Comparison of ENCODE assay signal across 21 cellular contexts in genomic region chr3:108338901-108339545, GRCh38. TPM values are rescaled to one million over a fixed set of nuclear protein-coding genes. Genes with fewer than 3 reads are reported as not detected.
DNase-seq lines count a peak whose midpoint lies in the region; ATAC-seq and TF ChIP-seq lines count a peak whose summit lies in the region.
"Had no signal": no experiment of that assay in that cellular context is flagged by ENCODE, and none has a peak within 500 bp of the region (broad histone marks: within the 10 kb centered on the region; RNA-seq: fewer than 3 reads in every experiment).

No MANE protein-coding gene starts in this region.

- no peak overlapping the region for H3K4me3 ChIP-seq in thyroid gland (replicated peaks in 1 of 3)
- no peak overlapping the region for H3K4me3 ChIP-seq in naive thymus-derived CD4-positive, alpha-beta T cell (ENCODE audit: low read length)
- H3K4me3 ChIP-seq: SJSA1, tibial artery had no signal

- H3K27ac ChIP-seq in thyroid gland: no peak overlapping the region
- no peak overlapping the region for H3K27ac ChIP-seq in naive thymus-derived CD4-positive, alpha-beta T cell (ENCODE audit: low read depth, low read length)
- H3K27ac ChIP-seq: 22Rv1, foreskin keratinocyte, neutrophil, SJSA1, tibial artery had no signal

- H3K36me3 ChIP-seq in thyroid gland: no peaks in the 10 kb centered on the region
- no peaks in the 10 kb centered on the region for H3K36me3 ChIP-seq in naive thymus-derived CD4-positive, alpha-beta T cell (ENCODE audit: control insufficient read depth in 2 of 3, insufficient read depth in 3 of 3, low read length in 3 of 3)
- H3K36me3 ChIP-seq: neutrophil, SJSA1, tibial artery had no signal

- no peak for TF ChIP-seq POLR2A in thyroid gland (IDR thresholded peaks at IDR 0.05)

- peak; percentile 6 for DNase-seq in activated CD8-positive, alpha-beta T cell treated with anti-CD3 and anti-CD28 coated beads for 36 hours
- DNase-seq in activated CD8-positive, alpha-beta T cell treated with anti-CD3 and anti-CD28 coated beads, Interleukin-2, amount 10 ng/mL, durations not matched to agents 7 days and 5 days: no peak
- DNase-seq in stimulated activated naive B cell treated with anti-CD40 and anti-IgM and Interleukin-4, amounts not matched to agents 10 μg/mL and 1 μg/mL and 100 μg/mL, for 72 hours: no peak
- DNase-seq in thyroid gland: no peak
- no peak for DNase-seq in Right ventricle myocardium superior
- no peak for DNase-seq in naive thymus-derived CD4-positive, alpha-beta T cell
- DNase-seq: activated CD4-positive, CD25-positive, alpha-beta regulatory T cell treated with anti-CD3 and anti-CD28 coated beads, Interleukin-2, amount 50 U/mL, for 72 hours; dermis blood vessel endothelial cell; foreskin keratinocyte; midbrain; NCI-H146; PC-3; tibial artery had no signal

- no peaks in the 10 kb centered on the region for H3K36me3 Mint-ChIP-seq in activated CD8-positive, alpha-beta T cell treated with anti-CD3 and anti-CD28 coated beads for 36 hours (ENCODE audit: low read depth)
- H3K36me3 Mint-ChIP-seq in activated CD8-positive, alpha-beta T cell treated with anti-CD3 and anti-CD28 coated beads, Interleukin-2, amount 10 ng/mL, durations not matched to agents 7 days and 5 days (ENCODE audit: low read depth): peaks cover 6% of the 10 kb centered on the region
- H3K36me3 Mint-ChIP-seq in stimulated activated naive B cell treated with anti-CD40 and anti-IgM and Interleukin-4, amounts not matched to agents 10 μg/mL and 1 μg/mL and 100 μg/mL, for 72 hours: peaks cover 0 to 4% of the 10 kb centered on the region in 2 donors
- peaks cover 0 to 21% (median 0%) of the 10 kb centered on the region in 5 donors for H3K36me3 Mint-ChIP-seq in naive thymus-derived CD4-positive, alpha-beta T cell

- no peak overlapping the region for H3K4me3 Mint-ChIP-seq in activated CD8-positive, alpha-beta T cell treated with anti-CD3 and anti-CD28 coated beads for 36 hours
- no peak overlapping the region for H3K4me3 Mint-ChIP-seq in activated CD8-positive, alpha-beta T cell treated with anti-CD3 and anti-CD28 coated beads, Interleukin-2, amount 10 ng/mL, durations not matched to agents 7 days and 5 days
- H3K4me3 Mint-ChIP-seq in stimulated activated naive B cell treated with anti-CD40 and anti-IgM and Interleukin-4, amounts not matched to agents 10 μg/mL and 1 μg/mL and 100 μg/mL, for 72 hours: peak overlapping the region in 1 of 2 donors; percentile 4
- no peak overlapping the region for H3K4me3 Mint-ChIP-seq in naive thymus-derived CD4-positive, alpha-beta T cell

- no peaks in the 10 kb centered on the region for H3K9me3 ChIP-seq in thyroid gland
- no peaks in the 10 kb centered on the region for H3K9me3 ChIP-seq in naive thymus-derived CD4-positive, alpha-beta T cell (ENCODE audit: control insufficient read depth in 2 of 3, low read length in 3 of 3)
- H3K9me3 ChIP-seq: neutrophil, SJSA1, tibial artery had no signal

- no peaks in the 10 kb centered on the region for H3K4me1 ChIP-seq in thyroid gland
- H3K4me1 ChIP-seq in naive thymus-derived CD4-positive, alpha-beta T cell (ENCODE audit: control insufficient read depth in 2 of 2, insufficient read depth in 2 of 2, low read length in 2 of 2): no peaks in the 10 kb centered on the region
- H3K4me1 ChIP-seq: foreskin keratinocyte, SJSA1, tibial artery had no signal

- no peaks in the 10 kb centered on the region for H3K27me3 ChIP-seq in thyroid gland
- H3K27me3 ChIP-seq in naive thymus-derived CD4-positive, alpha-beta T cell (ENCODE audit: control insufficient read depth in 2 of 2, insufficient read depth in 2 of 2, low read length in 2 of 2): no peaks in the 10 kb centered on the region
- H3K27me3 ChIP-seq: foreskin keratinocyte, neutrophil, SJSA1, tibial artery had no signal

- CTCF ChIA-PET in activated CD8-positive, alpha-beta T cell treated with anti-CD3 and anti-CD28 coated beads for 36 hours (lab: Charles Lee): interaction anchor here (1.5 kb wide), 1 partner anchor 43 kb away, joined by 3 read pairs; the partner anchor contains the start of gene HHLA2
- CTCF ChIA-PET in activated CD8-positive, alpha-beta T cell treated with anti-CD3 and anti-CD28 coated beads, Interleukin-2, amount 10 ng/mL, durations not matched to agents 7 days and 5 days (lab: Charles Lee): no interaction called here
- CTCF ChIA-PET in naive thymus-derived CD4-positive, alpha-beta T cell (lab: Charles Lee): no interaction called here

- H3K9me3 Mint-ChIP-seq in activated CD8-positive, alpha-beta T cell treated with anti-CD3 and anti-CD28 coated beads for 36 hours: no peaks in the 10 kb centered on the region
- H3K9me3 Mint-ChIP-seq in activated CD8-positive, alpha-beta T cell treated with anti-CD3 and anti-CD28 coated beads, Interleukin-2, amount 10 ng/mL, durations not matched to agents 7 days and 5 days (ENCODE audit: insufficient read depth): no peaks in the 10 kb centered on the region
- no peaks in the 10 kb centered on the region for H3K9me3 Mint-ChIP-seq in stimulated activated naive B cell treated with anti-CD40 and anti-IgM and Interleukin-4, amounts not matched to agents 10 μg/mL and 1 μg/mL and 100 μg/mL, for 72 hours
- peaks cover 0 to 4% (median 0%) of the 10 kb centered on the region in 11 donors for H3K9me3 Mint-ChIP-seq in naive thymus-derived CD4-positive, alpha-beta T cell
- H3K9me3 Mint-ChIP-seq: activated T-helper 2 cell treated with anti-CD3 and anti-CD28 coated beads, Interferon-gamma antibody, Interleukin-2, Interleukin-4, amounts not matched to agents 10 μg/mL and 5 μg/mL and 100 μg/mL, durations not matched to agents 14 hours and 24 hours and 36 hours had no signal

- intact Hi-C loops in activated CD8-positive, alpha-beta T cell treated with anti-CD3 and anti-CD28 coated beads for 36 hours (cut with micrococcal nuclease): no loop called here
- intact Hi-C loops in thyroid gland (cut with DNase I): no loop called here
- intact Hi-C loops in Right ventricle myocardium superior (cut with DNase I): no loop called here
- intact Hi-C loops in naive thymus-derived CD4-positive, alpha-beta T cell (cut with micrococcal nuclease): no loop called here

- POLR2A ChIA-PET in activated CD8-positive, alpha-beta T cell treated with anti-CD3 and anti-CD28 coated beads for 36 hours (lab: Charles Lee): no interaction called here
- POLR2A ChIA-PET in activated CD8-positive, alpha-beta T cell treated with anti-CD3 and anti-CD28 coated beads, Interleukin-2, amount 10 ng/mL, durations not matched to agents 7 days and 5 days (lab: Charles Lee): interaction anchor here (1.0 kb wide), 1 partner anchor 116 kb away, joined by 3 read pairs; no protein-coding TSS in a partner anchor
- POLR2A ChIA-PET in naive thymus-derived CD4-positive, alpha-beta T cell (lab: Charles Lee): no interaction called here

- no peak for ATAC-seq in activated CD8-positive, alpha-beta T cell treated with anti-CD3 and anti-CD28 coated beads for 36 hours
- no peak for ATAC-seq in activated CD8-positive, alpha-beta T cell treated with anti-CD3 and anti-CD28 coated beads, Interleukin-2, amount 10 ng/mL, durations not matched to agents 7 days and 5 days
- ATAC-seq in HG02588 (IDR thresholded peaks at IDR 0.05; ENCODE audit: unreplicated experiment) (peak; percentile 39), HG03432 (IDR thresholded peaks at IDR 0.05; ENCODE audit: unreplicated experiment) (peak; percentile 52), Right ventricle myocardium superior (ENCODE audit: poor library complexity) (no peak)
- peak; percentile 53 to 63 for ATAC-seq in stimulated activated naive B cell treated with anti-CD40 and anti-IgM and Interleukin-4, amounts not matched to agents 10 μg/mL and 1 μg/mL and 100 μg/mL, for 72 hours (replicated peaks)
- no peak for ATAC-seq in naive thymus-derived CD4-positive, alpha-beta T cell
- ATAC-seq: foreskin keratinocyte, PC-3 had no signal

- no peak for TF ChIP-seq CTCF in activated CD8-positive, alpha-beta T cell treated with anti-CD3 and anti-CD28 coated beads for 36 hours (IDR thresholded peaks at IDR 0.05)
- no peak for TF ChIP-seq CTCF in thyroid gland (IDR thresholded peaks at IDR 0.05)

- H3K27ac Mint-ChIP-seq in activated CD8-positive, alpha-beta T cell treated with anti-CD3 and anti-CD28 coated beads for 36 hours: no peak overlapping the region
- no peak overlapping the region for H3K27ac Mint-ChIP-seq in activated CD8-positive, alpha-beta T cell treated with anti-CD3 and anti-CD28 coated beads, Interleukin-2, amount 10 ng/mL, durations not matched to agents 7 days and 5 days
- H3K27ac Mint-ChIP-seq in stimulated activated naive B cell treated with anti-CD40 and anti-IgM and Interleukin-4, amounts not matched to agents 10 μg/mL and 1 μg/mL and 100 μg/mL, for 72 hours: no peak overlapping the region
- no peak overlapping the region for H3K27ac Mint-ChIP-seq in naive thymus-derived CD4-positive, alpha-beta T cell
- H3K27ac Mint-ChIP-seq: activated T-helper 2 cell treated with anti-CD3 and anti-CD28 coated beads, Interferon-gamma antibody, Interleukin-2, Interleukin-4, amounts not matched to agents 10 μg/mL and 5 μg/mL and 100 μg/mL, durations not matched to agents 14 hours and 24 hours and 36 hours had no signal

- no peaks in the 10 kb centered on the region for H3K27me3 Mint-ChIP-seq in activated CD8-positive, alpha-beta T cell treated with anti-CD3 and anti-CD28 coated beads for 36 hours
- no peaks in the 10 kb centered on the region for H3K27me3 Mint-ChIP-seq in activated CD8-positive, alpha-beta T cell treated with anti-CD3 and anti-CD28 coated beads, Interleukin-2, amount 10 ng/mL, durations not matched to agents 7 days and 5 days (ENCODE audit: low read depth)
- H3K27me3 Mint-ChIP-seq in stimulated activated naive B cell treated with anti-CD40 and anti-IgM and Interleukin-4, amounts not matched to agents 10 μg/mL and 1 μg/mL and 100 μg/mL, for 72 hours: no peaks in the 10 kb centered on the region
- H3K27me3 Mint-ChIP-seq in naive thymus-derived CD4-positive, alpha-beta T cell: no peaks in the 10 kb centered on the region

- H3K4me1 Mint-ChIP-seq in activated CD8-positive, alpha-beta T cell treated with anti-CD3 and anti-CD28 coated beads for 36 hours (ENCODE audit: low read depth): peaks cover 16% of the 10 kb centered on the region
- peaks cover 18% of the 10 kb centered on the region for H3K4me1 Mint-ChIP-seq in activated CD8-positive, alpha-beta T cell treated with anti-CD3 and anti-CD28 coated beads, Interleukin-2, amount 10 ng/mL, durations not matched to agents 7 days and 5 days (ENCODE audit: low read depth)
- H3K4me1 Mint-ChIP-seq in stimulated activated naive B cell treated with anti-CD40 and anti-IgM and Interleukin-4, amounts not matched to agents 10 μg/mL and 1 μg/mL and 100 μg/mL, for 72 hours: peaks cover 22 to 32% of the 10 kb centered on the region in 2 donors
- peaks cover 0 to 16% (median 0%) of the 10 kb centered on the region in 7 donors for H3K4me1 Mint-ChIP-seq in naive thymus-derived CD4-positive, alpha-beta T cell

RNA-seq across cellular contexts. Expression of gene HHLA2, which starts 42.7 kb away (rescaled TPM):
- 1 to 10 TPM; 1.7 to 2.2 TPM for total RNA-seq in activated CD8-positive, alpha-beta T cell treated with anti-CD3 and anti-CD28 coated beads for 36 hours
- 1 to 10 TPM; 3.3 to 3.9 TPM for total RNA-seq in activated CD8-positive, alpha-beta T cell treated with anti-CD3 and anti-CD28 coated beads, Interleukin-2, amount 10 ng/mL, durations not matched to agents 7 days and 5 days
- total RNA-seq in thyroid gland: not detected
- not detected for total RNA-seq in Right ventricle myocardium superior
- total RNA-seq in naive thymus-derived CD4-positive, alpha-beta T cell: 1 to 10 TPM in 1 of 5 experiments, under 1 TPM in 4; 0.21 to 4.5 (median 0.43) TPM
- under 1 TPM in 1 of 2 donors, not detected in 1; 0.13 TPM for polyA plus RNA-seq in naive thymus-derived CD4-positive, alpha-beta T cell
- total RNA-seq: bronchial epithelial cell, foreskin keratinocyte, PC-3, SJSA1 had no signal
- polyA plus RNA-seq: BJ, foreskin keratinocyte had no signal

Comparison
In these comparisons a context has a peak if more than half of its experiments do, and no peak if none do; other contexts are left out.
1. ATAC-seq: peak in HG02588 (single experiment), HG03432 (single experiment) and stimulated activated naive B cell treated with anti-CD40 and anti-IgM and Interleukin-4, amounts not matched to agents 10 μg/mL and 1 μg/mL and 100 μg/mL, for 72 hours (2 of 2); none in activated CD8-positive, alpha-beta T cell treated with anti-CD3 and anti-CD28 coated beads for 36 hours (single experiment), activated CD8-positive, alpha-beta T cell treated with anti-CD3 and anti-CD28 coated beads, Interleukin-2, amount 10 ng/mL, durations not matched to agents 7 days and 5 days (single experiment), Right ventricle myocardium superior (single experiment) and naive thymus-derived CD4-positive, alpha-beta T cell (single experiment).